In the genomic region with DNA sequence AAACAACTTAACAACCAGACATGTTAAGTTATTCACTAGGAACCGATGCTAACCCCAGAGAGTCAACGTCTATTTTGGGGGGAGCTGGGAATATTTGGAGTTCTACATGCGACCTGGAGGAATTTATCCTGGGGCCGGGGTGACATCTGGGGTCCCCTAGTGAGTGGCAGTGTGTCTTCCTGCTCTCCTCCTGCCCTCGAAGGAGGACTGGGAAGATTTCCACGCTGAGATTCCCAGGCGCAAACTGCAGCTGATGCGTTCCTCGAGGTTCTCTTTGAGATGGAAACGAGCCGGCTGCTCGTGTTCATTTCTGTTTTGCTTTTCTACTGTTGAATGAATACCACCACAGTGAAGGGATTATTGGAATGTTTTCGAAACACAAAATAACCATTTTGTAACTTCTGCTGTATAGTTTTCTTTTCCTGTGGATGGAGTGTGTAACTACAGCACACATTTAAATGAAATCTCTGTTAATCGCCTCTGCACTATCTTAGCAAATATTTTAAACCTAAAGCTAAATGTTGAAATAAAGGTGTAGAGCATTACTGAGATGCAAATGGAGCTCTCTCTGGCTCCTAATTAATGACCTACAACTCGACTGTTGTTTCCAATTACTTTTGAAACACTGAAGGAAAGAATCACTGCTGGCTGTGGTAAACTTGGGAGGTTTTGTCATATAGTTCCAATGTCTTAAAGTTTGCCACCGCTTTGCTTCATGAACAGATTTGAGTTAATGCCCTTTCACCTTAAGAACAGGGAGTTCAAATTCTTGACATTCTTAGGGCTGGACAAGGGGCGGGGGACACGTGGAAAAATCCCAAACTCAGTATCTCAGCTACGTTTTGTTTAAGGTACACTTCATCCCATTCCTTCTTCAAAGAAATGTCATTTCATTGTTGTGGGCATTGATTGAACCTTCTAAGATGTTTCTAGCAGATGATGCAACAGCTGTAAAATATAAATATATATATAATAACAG, we compare ENCODE assay signal across 25 cellular contexts. TPM values are rescaled to one million over a fixed set of nuclear protein-coding genes. Genes with fewer than 3 reads are reported as not detected.
DNase-seq lines count a peak whose midpoint lies in the region; ATAC-seq, FAIRE-seq and TF ChIP-seq lines count a peak whose summit lies in the region.
"Had no signal": no experiment of that assay in that cellular context is flagged by ENCODE, and none has a peak within 500 bp of the region (broad histone marks: within the 10 kb centered on the region; RNA-seq: fewer than 3 reads in every experiment).

No MANE protein-coding gene starts in this region.

- intact Hi-C loops in upper lobe of right lung (cut with DNase I), result no loop called here
- intact Hi-C loops in CD8-positive, alpha-beta T cell (cut with DNase I, micrococcal nuclease), result no loop called here
- intact Hi-C loops in stomach (cut with DNase I; ENCODE audit: low total_unique reads), result no loop called here

- H3K4me3 ChIP-seq in upper lobe of right lung (no peak overlapping the region), stomach (no peak overlapping the region)
- no peak overlapping the region for H3K4me3 ChIP-seq in CD8-positive, alpha-beta T cell (ENCODE audit: low read depth, low read length)
- H3K4me3 ChIP-seq: body of pancreas, hepatocyte, SJSA1 had no signal

- H3K36me3 ChIP-seq in upper lobe of right lung (no peaks in the 10 kb centered on the region), stomach (no peaks in the 10 kb centered on the region)
- peaks cover 39% of the 10 kb centered on the region for H3K36me3 ChIP-seq in CD8-positive, alpha-beta T cell (ENCODE audit: insufficient read depth, low read length)
- H3K36me3 ChIP-seq: SJSA1 had no signal

- POLR2A ChIA-PET in CD8-positive, alpha-beta T cell (lab: Charles Lee), result no interaction called here

- DNase-seq in GM12891 (ENCODE audit: insufficient read length, low spot score) (no peak), T-helper 17 cell (no peak), epithelial cell of prostate (ENCODE audit: low read depth, low spot score) (no peak), retina (peak; percentile 18), upper lobe of right lung (no peak), stomach (no peak)
- DNase-seq in CD8-positive, alpha-beta T cell, result no peak
- DNase-seq: activated B cell treated with CpG ODN at 0.5 μM for 24 hours; activated CD4-positive, alpha-beta memory T cell treated with anti-CD3 and anti-CD28 coated beads for 36 hours; activated naive CD4-positive, alpha-beta T cell treated with Interleukin-2 at 50 U/mL for 16 hours; activated T-cell treated with anti-CD3 and anti-CD28 coated beads for 4 hours; body of pancreas; CD8-positive, alpha-beta memory T cell; DMS53; islet precursor cell; NCI-H1105 treated with DMSO at 0.1 percent for 48 hours; NCI-H2081 treated with DMSO at 0.1 percent for 48 hours; NCI-H510A; occipital lobe; right cardiac atrium; stimulated activated CD4-positive, alpha-beta T cell treated with anti-CD3 and anti-CD28 coated beads, Interleukin-15, amount 100 ng/mL, for 24 hours had no signal

- TF ChIP-seq CTCF in upper lobe of right lung (IDR thresholded peaks at IDR 0.05) (no peak), stomach (IDR thresholded peaks at IDR 0.05) (no peak)
- TF ChIP-seq CTCF in CD8-positive, alpha-beta T cell (IDR thresholded peaks at IDR 0.05), result no peak

- H3K27me3 Mint-ChIP-seq in T-helper 17 cell, result no peaks in the 10 kb centered on the region
- no peaks in the 10 kb centered on the region for H3K27me3 Mint-ChIP-seq in CD8-positive, alpha-beta T cell (ENCODE audit: low read depth)
- H3K27me3 Mint-ChIP-seq: activated CD4-positive, alpha-beta memory T cell treated with anti-CD3 and anti-CD28 coated beads for 36 hours had no signal

- H3K9me3 ChIP-seq in T-helper 17 cell (ENCODE audit: control insufficient read depth, low read length, poor library complexity, severe bottlenecking) (no peaks in the 10 kb centered on the region), upper lobe of right lung (no peaks in the 10 kb centered on the region), stomach (no peaks in the 10 kb centered on the region)
- H3K9me3 ChIP-seq in CD8-positive, alpha-beta T cell (ENCODE audit: low read length), result no peaks in the 10 kb centered on the region
- H3K9me3 ChIP-seq: body of pancreas, SJSA1 had no signal

- no peak for TF ChIP-seq EP300 in stomach (IDR thresholded peaks at IDR 0.05)

- H3K27ac Mint-ChIP-seq in T-helper 17 cell, result peak overlapping the region; percentile 66
- no peak overlapping the region for H3K27ac Mint-ChIP-seq in CD8-positive, alpha-beta T cell
- H3K27ac Mint-ChIP-seq: activated B cell treated with CpG ODN at 0.5 μM for 24 hours; activated CD4-positive, alpha-beta memory T cell treated with anti-CD3 and anti-CD28 coated beads for 36 hours had no signal

- peak; percentile 13 for FAIRE-seq in GM12891 (lab: Jason Lieb, UNC)

- no peaks in the 10 kb centered on the region for H3K27me3 ChIP-seq in upper lobe of right lung
- no peaks in the 10 kb centered on the region for H3K27me3 ChIP-seq in CD8-positive, alpha-beta T cell (ENCODE audit: insufficient read depth, low read length)
- peaks cover 0 to 52% (median 0%) of the 10 kb centered on the region in 3 donors for H3K27me3 ChIP-seq in stomach
- H3K27me3 ChIP-seq: body of pancreas, hepatocyte, SJSA1 had no signal

- no peaks in the 10 kb centered on the region for H3K9me3 Mint-ChIP-seq in CD8-positive, alpha-beta T cell
- H3K9me3 Mint-ChIP-seq: activated B cell treated with CpG ODN at 0.5 μM for 24 hours; activated CD4-positive, alpha-beta memory T cell treated with anti-CD3 and anti-CD28 coated beads for 36 hours; CD8-positive, alpha-beta memory T cell had no signal

- CTCF ChIA-PET in CD8-positive, alpha-beta T cell (lab: Charles Lee), result no interaction called here

- ATAC-seq in T-helper 17 cell (peak; percentile 12), upper lobe of right lung (no peak)
- no peak for ATAC-seq in CD8-positive, alpha-beta T cell
- ATAC-seq: body of pancreas, Panc1, right cardiac atrium had no signal

- peaks cover 27% of the 10 kb centered on the region for H3K4me1 Mint-ChIP-seq in T-helper 17 cell
- peaks cover 19% of the 10 kb centered on the region for H3K4me1 Mint-ChIP-seq in CD8-positive, alpha-beta T cell (ENCODE audit: low read depth)
- H3K4me1 Mint-ChIP-seq: activated B cell treated with CpG ODN at 0.5 μM for 24 hours had no signal

- 37 to 45% (median 39%) methylated on average over 19 of the region's 19 CpGs for WGBS in stomach, 5 donors

- TF ChIP-seq POLR2A in GM12891 (IDR thresholded peaks at IDR 0.05; ENCODE audit: low read depth, low read length) (no peak), stomach (IDR thresholded peaks at IDR 0.05) (no peak)

- H3K36me3 Mint-ChIP-seq in T-helper 17 cell (ENCODE audit: low read depth), result peaks cover 13% of the 10 kb centered on the region
- peaks cover 63% of the 10 kb centered on the region for H3K36me3 Mint-ChIP-seq in CD8-positive, alpha-beta T cell

- H3K4me3 Mint-ChIP-seq in T-helper 17 cell, result no peak overlapping the region
- H3K4me3 Mint-ChIP-seq in CD8-positive, alpha-beta T cell, result no peak overlapping the region
- H3K4me3 Mint-ChIP-seq: activated B cell treated with CpG ODN at 0.5 μM for 24 hours; activated CD4-positive, alpha-beta memory T cell treated with anti-CD3 and anti-CD28 coated beads for 36 hours; CD8-positive, alpha-beta memory T cell had no signal

- H3K27ac ChIP-seq in epithelial cell of prostate (peak overlapping the region; percentile 11), upper lobe of right lung (no peak overlapping the region), stomach (no peak overlapping the region)
- H3K27ac ChIP-seq in CD8-positive, alpha-beta T cell (ENCODE audit: low read depth, low read length), result no peak overlapping the region
- H3K27ac ChIP-seq: body of pancreas, hepatocyte, SJSA1 had no signal

- H3K4me1 ChIP-seq in upper lobe of right lung, result no peaks in the 10 kb centered on the region
- no peaks in the 10 kb centered on the region for H3K4me1 ChIP-seq in CD8-positive, alpha-beta T cell (ENCODE audit: insufficient read depth, low read length)
- no peaks in the 10 kb centered on the region for H3K4me1 ChIP-seq in stomach
- H3K4me1 ChIP-seq: body of pancreas, SJSA1 had no signal

TF ChIP-seq in GM12891, 5 proteins besides CTCF, POLR2A, EP300 and RAD21:
- TF ChIP-seq SPI1 (IDR thresholded peaks at IDR 0.05; ENCODE audit: low read depth, low read length) (no peak), POLR2AphosphoS5 (IDR thresholded peaks at IDR 0.05; ENCODE audit: low read depth, low read length) (no peak), PAX5 (IDR thresholded peaks at IDR 0.05; ENCODE audit: insufficient read depth, low read length, severe bottlenecking) (no peak), POU2F2 (IDR thresholded peaks at IDR 0.05; ENCODE audit: low read depth, low read length) (no peak), TAF1 (IDR thresholded peaks at IDR 0.05; ENCODE audit: low read depth, low read length) (no peak)

RNA-seq across cellular contexts. Expression of gene GATA3, which starts 21.1 kb away (rescaled TPM):
- 7.1 TPM for polyA plus RNA-seq in GM12891 (2012; ENCODE audit: low read depth, missing spikeins)
- total RNA-seq in T-helper 17 cell (100 to 1,000 TPM in 1 of 2 donors, 10 to 100 TPM in 1; 91.9 to 149 TPM), upper lobe of right lung (3.2 TPM), stomach (1 to 10 TPM in 1 of 5 donors, under 1 TPM in 2, not detected in 2; 0.14 to 1.2 (median 0.18) TPM)
- 10 to 100 TPM; 76.3 to 82.0 TPM for total RNA-seq in CD8-positive, alpha-beta T cell
- polyA plus RNA-seq in stomach, result under 1 TPM; 0.12 to 0.46 (median 0.18) TPM
- total RNA-seq: fibroblast of villous mesenchyme, occipital lobe, SJSA1 had no signal

Comparison
In these comparisons a context has a peak if more than half of its experiments do, and no peak if none do; other contexts are left out.
1. RNA of gene GATA3, which starts 21.1 kb away (total RNA-seq): 91.9 to 149 TPM in T-helper 17 cell and 76.3 to 82.0 TPM in CD8-positive, alpha-beta T cell; 3.2 TPM in upper lobe of right lung (single experiment) and 0.14 to 1.2 TPM in stomach; every median in the first group is over 10 times any median in the second.